ENCODE assay signal across 12 cellular contexts in the genomic region with DNA sequence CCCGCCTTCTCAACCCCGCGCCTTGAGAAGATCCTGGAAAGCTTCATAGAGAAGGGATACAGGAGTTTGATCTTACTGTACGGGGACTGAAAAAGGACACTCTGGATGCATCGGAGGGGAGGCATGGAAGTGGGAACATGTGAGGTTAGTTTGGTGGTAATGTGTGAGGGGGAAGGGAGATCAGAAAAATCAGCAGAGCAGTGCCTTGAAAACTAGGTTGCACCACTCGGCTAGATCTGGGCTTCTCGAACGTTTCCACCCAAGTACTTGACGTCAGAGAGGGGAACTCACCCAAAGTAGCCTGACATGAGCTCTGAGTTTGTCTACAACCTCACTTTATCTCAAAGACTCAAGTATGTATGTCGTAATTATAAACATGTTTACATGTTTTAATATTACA. TPM values are rescaled to one million over a fixed set of nuclear protein-coding genes. Genes with fewer than 3 reads are reported as not detected.
A peak's percentile ranks its signal among the peaks of the same experiment; 100 is the strongest.
DNase-seq lines count a peak whose midpoint lies in the region; ATAC-seq and TF ChIP-seq lines count a peak whose summit lies in the region.
"Had no signal": no experiment of that assay in that cellular context is flagged by ENCODE, and none has a peak within 500 bp of the region (broad histone marks: within the 10 kb centered on the region; RNA-seq: fewer than 3 reads in every experiment).

No MANE protein-coding gene starts in this region.

- H3K27ac ChIP-seq in DOHH2 (ENCODE audit: low read depth, low read length): no peak overlapping the region
- H3K27ac ChIP-seq: right atrium auricular region had no signal

- POLR2A ChIA-PET in T-cell (lab: Charles Lee): interaction anchor here (0.6 to 2.6 kb wide), 12 partner anchors 9 to 1156 kb away, joined by 3 to 22 read pairs (median 6); a partner anchor contains a TSS

- H3K9me3 Mint-ChIP-seq in T-cell: no peaks in the 10 kb centered on the region
- no peaks in the 10 kb centered on the region for H3K9me3 Mint-ChIP-seq in natural killer cell treated with Interleukin-12 subunit alpha and Interleukin-12 subunit beta and Interleukin-15 and Interleukin-18, amount 100 ng/mL, for 72 hours
- H3K9me3 Mint-ChIP-seq: mesothelial cell of epicardium had no signal

- H3K4me3 ChIP-seq in DOHH2 (ENCODE audit: low read length): peak overlapping the region; percentile 19; the same call in 1 of the 2 replicates
- H3K4me3 ChIP-seq: right atrium auricular region had no signal

- TF ChIP-seq CTCF in DOHH2 (IDR thresholded peaks at IDR 0.05; ENCODE audit: low read depth, low read length, poor library complexity, severe bottlenecking): no peak

- peaks cover 16% of the 10 kb centered on the region for H3K4me1 ChIP-seq in DOHH2 (ENCODE audit: control insufficient read depth, low read length)

- H3K36me3 Mint-ChIP-seq in T-cell: peaks cover 25% of the 10 kb centered on the region
- no peaks in the 10 kb centered on the region for H3K36me3 Mint-ChIP-seq in natural killer cell treated with Interleukin-12 subunit alpha and Interleukin-12 subunit beta and Interleukin-15 and Interleukin-18, amount 100 ng/mL, for 72 hours

- H3K4me1 Mint-ChIP-seq in T-cell: peaks cover 46 to 54% (median 51%) of the 10 kb centered on the region in 3 donors
- peaks cover 23 to 24% of the 10 kb centered on the region in 2 donors for H3K4me1 Mint-ChIP-seq in natural killer cell treated with Interleukin-12 subunit alpha and Interleukin-12 subunit beta and Interleukin-15 and Interleukin-18, amount 100 ng/mL, for 72 hours (ENCODE audit: low read depth in 2 of 2)
- H3K4me1 Mint-ChIP-seq: mesothelial cell of epicardium had no signal

- peak overlapping the region; percentile 96 to 97 for H3K27ac Mint-ChIP-seq in T-cell
- peak overlapping the region; percentile 34 to 69 for H3K27ac Mint-ChIP-seq in natural killer cell treated with Interleukin-12 subunit alpha and Interleukin-12 subunit beta and Interleukin-15 and Interleukin-18, amount 100 ng/mL, for 72 hours
- H3K27ac Mint-ChIP-seq: mesothelial cell of epicardium had no signal

- CTCF ChIA-PET in T-cell (lab: Charles Lee): interaction anchor here (0.6 to 1.7 kb wide), 8 partner anchors 14 to 361 kb away, joined by 3 to 16 read pairs (median 5); a partner anchor contains a TSS

- H3K79me2 ChIP-seq in DOHH2 (ENCODE audit: control insufficient read depth, low read length): no peaks in the 10 kb centered on the region

- H3K36me3 ChIP-seq in DOHH2 (ENCODE audit: control insufficient read depth, low read length): no peaks in the 10 kb centered on the region

- no peaks in the 10 kb centered on the region for H3F3A ChIP-seq in DOHH2 (ENCODE audit: control insufficient read depth, insufficient read depth)

- H3K4me2 ChIP-seq in DOHH2 (ENCODE audit: low read length): peak overlapping the region; percentile 61

- ATAC-seq in T-cell (replicated peaks in 1 of 4): peak; percentile 73 to 83 (median 76)
- no peak for ATAC-seq in natural killer cell treated with Interleukin-12 subunit alpha and Interleukin-12 subunit beta and Interleukin-15 and Interleukin-18, amount 100 ng/mL, for 72 hours
- no peak for ATAC-seq in GM19035 (IDR thresholded peaks at IDR 0.05; ENCODE audit: unreplicated experiment)
- no peak for ATAC-seq in GM19467 (IDR thresholded peaks at IDR 0.05; ENCODE audit: unreplicated experiment)

- DNase-seq in T-cell (peak in 31 of 34 experiments; percentile 35 to 87 (median 68)), DMS114 treated with DMSO at 0.1 percent for 48 hours (lab: John Stamatoyannopoulos, UW; ENCODE audit: unreplicated experiment) (no peak)
- DNase-seq in activated gamma-delta T cell treated with anti-CD3 and anti-CD28 coated beads, Interleukin-2, amount 50 U/mL, for 16 hours (ENCODE audit: low read depth): peak; percentile 14
- DNase-seq in natural killer cell treated with Interleukin-12 subunit alpha and Interleukin-12 subunit beta and Interleukin-15 and Interleukin-18, amount 100 ng/mL, for 72 hours (ENCODE audit: low spot score): peak; percentile 22
- DNase-seq: DMS153, NCI-H2227 treated with DMSO at 0.1 percent for 48 hours, RPMI8226 had no signal

- no peaks in the 10 kb centered on the region for H3K27me3 Mint-ChIP-seq in T-cell
- H3K27me3 Mint-ChIP-seq in natural killer cell treated with Interleukin-12 subunit alpha and Interleukin-12 subunit beta and Interleukin-15 and Interleukin-18, amount 100 ng/mL, for 72 hours: no peaks in the 10 kb centered on the region

- no peaks in the 10 kb centered on the region for H3K27me3 ChIP-seq in DOHH2 (ENCODE audit: control insufficient read depth, low read length)
- H3K27me3 ChIP-seq: right atrium auricular region had no signal

- H3K9me3 ChIP-seq in DOHH2 (ENCODE audit: control insufficient read depth, insufficient read depth, low read length): no peaks in the 10 kb centered on the region
- H3K9me3 ChIP-seq: right atrium auricular region had no signal

- peak overlapping the region; percentile 73 to 85 (median 84) for H3K4me3 Mint-ChIP-seq in T-cell
- peak overlapping the region; percentile 61 for H3K4me3 Mint-ChIP-seq in natural killer cell treated with Interleukin-12 subunit alpha and Interleukin-12 subunit beta and Interleukin-15 and Interleukin-18, amount 100 ng/mL, for 72 hours
- H3K4me3 Mint-ChIP-seq: mesothelial cell of epicardium had no signal

- H3K9me2 ChIP-seq in DOHH2 (replicated peaks; ENCODE audit: control insufficient read depth, low read length): no peaks in the 10 kb centered on the region

- no peaks in the 10 kb centered on the region for H4K20me1 ChIP-seq in DOHH2 (ENCODE audit: control insufficient read depth, insufficient read depth, low read depth, low read length)

RNA-seq across cellular contexts. Expression of a gene that starts 14.5 kb away (rescaled TPM):
- 10 to 100 TPM; 14.3 to 18.1 (median 15.4) TPM for total RNA-seq in T-cell
- 1 to 10 TPM; 7.2 to 7.9 TPM for total RNA-seq in natural killer cell treated with Interleukin-12 subunit alpha and Interleukin-12 subunit beta and Interleukin-15 and Interleukin-18, amount 100 ng/mL, for 72 hours

RNA-seq across cellular contexts. Expression of a gene that starts 14.8 kb away (rescaled TPM):
- total RNA-seq in T-cell: 10 to 100 TPM in 2 of 5 donors, 1 to 10 TPM in 3; 3.4 to 13.2 (median 9.7) TPM
- 1 to 10 TPM; 3.6 to 9.4 TPM for total RNA-seq in natural killer cell treated with Interleukin-12 subunit alpha and Interleukin-12 subunit beta and Interleukin-15 and Interleukin-18, amount 100 ng/mL, for 72 hours

Comparison
In these comparisons a context has a peak if more than half of its experiments do, and no peak if none do; other contexts are left out.
1. ATAC-seq: peak in T-cell (4 of 4); none in natural killer cell treated with Interleukin-12 subunit alpha and Interleukin-12 subunit beta and Interleukin-15 and Interleukin-18, amount 100 ng/mL, for 72 hours (0 of 2), GM19035 (single experiment) and GM19467 (single experiment).